In genomic region chr9:95157491-95158151, GRCh38 we compare ENCODE assay signal across 8 cellular contexts.
DNase-seq lines count a peak whose midpoint lies in the region; ATAC-seq, FAIRE-seq and TF ChIP-seq lines count a peak whose summit lies in the region.

No MANE protein-coding gene starts in this region.

- H3K27me3 Mint-ChIP-seq in MCF 10A (ENCODE audit: insufficient read depth, unreplicated experiment) = no peaks in the 10 kb centered on the region

- no TSS peak for BruUV-seq in MCF 10A (replicated peaks; lab: Mats Ljungman, UMichigan)

- POLR2A ChIA-PET in MCF 10A (lab: Yijun Ruan, JAX) = interaction anchor here (0.7 to 3.2 kb wide), 3 partner anchors 10 to 21 kb away, joined by 3 to 9 read pairs (median 4); no protein-coding TSS in a partner anchor

- H3K4me1 ChIP-seq in pancreas = no peaks in the 10 kb centered on the region

- 60 to 72% methylated on average over 7 of the region's 7 CpGs for WGBS in pancreas, 2 donors

- peaks cover 5% of the 10 kb centered on the region for H3K36me3 Mint-ChIP-seq in MCF 10A (ENCODE audit: insufficient read depth, unreplicated experiment)

- no peak overlapping the region for H3K27ac ChIP-seq in pancreas

- H3K9me3 ChIP-seq in pancreas = no peaks in the 10 kb centered on the region

- H3K27ac Mint-ChIP-seq in MCF 10A (ENCODE audit: low read depth, unreplicated experiment) = no peak overlapping the region

- CTCF ChIA-PET in MCF 10A (lab: Yijun Ruan, JAX) = interaction anchor here (1.1 to 1.9 kb wide), 4 partner anchors 10 to 476 kb away, joined by 3 to 11 read pairs (median 4); no protein-coding TSS in a partner anchor

- ATAC-seq in GM19463 (IDR thresholded peaks at IDR 0.05; ENCODE audit: unreplicated experiment) (peak; percentile 98), pancreas (peak; percentile 46 to 84 (median 76))
- ATAC-seq in stimulated activated naive CD8-positive, alpha-beta T cell treated with anti-CD3 and anti-CD28 coated beads, Interleukin-15, Interleukin-2, amounts not matched to agents 100 U/mL and 50 U/mL, for 24 hours = no peak

- no peak overlapping the region for H3K4me3 Mint-ChIP-seq in MCF 10A (ENCODE audit: unreplicated experiment)

- TF ChIP-seq CTCF in MCF 10A (IDR thresholded peaks at IDR 0.05; ENCODE audit: unreplicated experiment) = no peak
- no peak for TF ChIP-seq CTCF in pancreas (IDR thresholded peaks at IDR 0.05)

- no peak for FAIRE-seq in pancreas (lab: Jason Lieb, UNC)

- H3K27me3 ChIP-seq in pancreas = no peaks in the 10 kb centered on the region

- in situ Hi-C loops in KBM-7 (cut with MboI; ENCODE audit: low pct_unique_long_range_greater_than_20kb, low sequenced_read_pairs) = no loop called here

- no peak overlapping the region for H3K4me3 ChIP-seq in pancreas

- intact Hi-C loops in MCF 10A (cut with micrococcal nuclease) = no loop called here
- intact Hi-C loops in pancreas (cut with DNase I) = no loop called here

- peaks cover 12% of the 10 kb centered on the region for H3K4me1 Mint-ChIP-seq in MCF 10A (ENCODE audit: insufficient read depth, unreplicated experiment)

- H3K9me3 Mint-ChIP-seq in MCF 10A (ENCODE audit: unreplicated experiment) = no peaks in the 10 kb centered on the region

- DNase-seq in AG08395 (ENCODE audit: low spot score) = peak; percentile 35
- DNase-seq in KBM-7 = peak; percentile 56
- DNase-seq in MCF 10A (ENCODE audit: unreplicated experiment) = peak; percentile 69
- peak in 2 of 6 donors; percentile 36 to 41 for DNase-seq in pancreas
- DNase-seq in stimulated activated naive CD8-positive, alpha-beta T cell treated with anti-CD3 and anti-CD28 coated beads, Interleukin-15, Interleukin-2, amounts not matched to agents 100 U/mL and 50 U/mL, for 24 hours = no peak
- no peak for DNase-seq in activated CD4-positive, alpha-beta T cell treated with anti-CD3 and anti-CD28 coated beads, Interleukin-2, amount 50 U/mL, for 48 hours
- DNase-seq in occipital lobe (lab: John Stamatoyannopoulos, UW) = no peak

- H3K36me3 ChIP-seq in pancreas = no peaks in the 10 kb centered on the region

Comparison
In these comparisons a context has a peak if more than half of its experiments do, and no peak if none do; other contexts are left out.
1. DNase-seq: peak in AG08395 (single experiment), KBM-7 (single experiment) and MCF 10A (single experiment); none in stimulated activated naive CD8-positive, alpha-beta T cell treated with anti-CD3 and anti-CD28 coated beads, Interleukin-15, Interleukin-2, amounts not matched to agents 100 U/mL and 50 U/mL, for 24 hours (single experiment), activated CD4-positive, alpha-beta T cell treated with anti-CD3 and anti-CD28 coated beads, Interleukin-2, amount 50 U/mL, for 48 hours (0 of 2) and occipital lobe (single experiment).